Comparison of ENCODE assay signal across 1 cellular context in the genomic region with DNA sequence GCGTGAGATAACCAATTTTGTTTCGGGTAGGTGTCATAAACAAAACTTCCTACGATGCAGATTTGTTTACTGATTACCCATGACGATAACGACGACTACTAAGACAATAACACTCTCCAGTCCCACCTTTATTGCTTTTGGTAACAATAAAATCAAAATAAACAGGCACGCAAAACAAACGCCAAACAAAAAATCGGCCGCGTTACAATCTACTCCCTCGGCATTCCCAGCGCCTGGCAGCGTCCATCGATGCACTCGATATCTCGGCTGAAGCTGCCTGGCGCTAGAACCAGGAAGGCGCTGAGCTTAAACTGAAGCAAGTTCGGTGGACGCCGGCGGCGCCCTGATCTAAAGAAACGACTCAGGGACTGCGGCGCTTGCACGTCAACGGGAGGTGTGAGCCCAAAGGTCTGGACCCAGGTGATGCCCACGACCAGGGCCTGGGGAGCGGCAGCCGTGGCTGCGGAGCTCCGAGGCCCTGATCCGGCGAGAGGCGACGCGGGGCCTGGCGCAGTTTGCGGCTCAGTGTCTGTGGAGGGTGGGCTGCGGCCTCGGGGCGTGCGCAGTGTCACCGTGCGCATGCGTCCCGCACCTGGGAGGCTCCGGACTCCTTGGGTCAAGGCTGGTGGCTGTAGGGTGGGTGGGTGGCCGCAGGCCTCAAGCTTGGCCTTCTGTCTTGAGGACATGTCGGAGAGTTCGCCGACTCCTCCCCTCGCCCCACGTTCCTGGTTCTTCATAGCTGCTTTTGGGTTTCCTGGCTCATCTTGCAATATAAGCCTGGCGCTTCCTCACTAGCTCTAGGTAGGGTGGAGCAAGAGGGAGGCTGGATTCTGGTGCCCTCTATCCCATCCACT.
TF ChIP-seq lines count a peak whose summit lies in the region.

TSS of gene RSRC1 (plus strand) at position 286 of the 854 bp plus-strand sequence. CDS start 12,016 bp downstream, outside the sequence.

TF ChIP-seq in IMR-90, 13 proteins besides CTCF, POLR2A, EP300 and RAD21:
- no peak for TF ChIP-seq CEBPB (IDR thresholded peaks at IDR 0.05; ENCODE audit: low read depth, low read length)
- 0 out of 2 replicates have a peak, but pooled peaks have one; percentile 63 for TF ChIP-seq MXI1 (IDR thresholded peaks at IDR 0.05; ENCODE audit: borderline replicate concordance, low read depth, low read length)
- TF ChIP-seq RCOR1 (IDR thresholded peaks at IDR 0.05; ENCODE audit: insufficient replicate concordance, low read length): no peak
- TF ChIP-seq MAFK (IDR thresholded peaks at IDR 0.05; ENCODE audit: low read depth, low read length): peak; percentile 36; the same call in 1 of the 2 replicates
- TF ChIP-seq NFE2L2 (IDR thresholded peaks at IDR 0.05; ENCODE audit: low read depth, low read length): no peak
- TF ChIP-seq BHLHE40 (IDR thresholded peaks at IDR 0.05; ENCODE audit: low read depth, low read length): no peak
- TF ChIP-seq SMC3 (IDR thresholded peaks at IDR 0.05; ENCODE audit: low read depth, low read length): no peak
- TF ChIP-seq MAZ (IDR thresholded peaks at IDR 0.05; ENCODE audit: borderline replicate concordance, low read depth, low read length): peak; percentile 20; the same call in 1 of the 2 replicates
- TF ChIP-seq FOS (IDR thresholded peaks at IDR 0.05; ENCODE audit: low read depth, low read length): no peak
- no peak for TF ChIP-seq RFX5 (IDR thresholded peaks at IDR 0.05; ENCODE audit: low read depth, low read length)
